ENCODE assay signal across 1 cellular context in the genomic region with DNA sequence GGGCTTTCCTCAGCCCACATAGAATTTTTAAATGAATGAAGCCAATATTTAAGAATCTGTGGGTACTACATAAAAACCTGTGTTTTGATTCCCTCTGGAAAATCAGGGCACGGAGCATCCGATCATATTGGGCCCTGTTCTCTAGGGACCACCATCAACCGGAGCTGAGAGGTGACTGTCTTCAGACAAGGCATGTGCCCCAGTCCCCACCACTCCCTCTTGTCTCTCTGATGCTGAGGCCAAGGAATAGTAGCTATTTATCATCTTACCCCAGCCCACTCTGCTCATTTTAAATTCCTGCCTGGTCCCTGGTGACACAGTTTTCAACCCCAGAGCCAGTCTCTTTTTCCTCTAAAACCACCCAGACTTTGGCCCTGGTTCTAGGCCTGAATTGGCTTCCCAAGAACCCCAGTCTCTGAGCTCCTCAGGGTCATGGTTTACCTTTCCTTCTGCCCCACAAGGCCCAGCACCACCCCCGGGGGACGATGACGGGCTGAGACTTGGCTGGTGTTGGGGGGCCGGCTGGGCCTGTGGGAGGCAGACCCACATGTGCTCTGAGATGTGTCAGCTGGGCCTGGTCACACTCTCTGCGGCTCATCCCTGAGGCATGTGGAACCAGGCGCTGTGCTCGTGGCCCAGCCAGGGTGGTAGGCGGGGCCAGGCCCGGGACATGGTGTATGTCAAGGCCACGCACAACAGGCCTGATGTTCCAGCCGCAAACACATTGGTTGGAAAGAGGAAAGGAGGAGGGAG.
TF ChIP-seq lines count a peak whose summit lies in the region.

No MANE protein-coding gene starts in this region.

TF ChIP-seq in HepG2, 621 proteins besides CTCF, POLR2A, EP300 and RAD21 (continued from another document and continues in another):
- TF ChIP-seq, protein P1, sequence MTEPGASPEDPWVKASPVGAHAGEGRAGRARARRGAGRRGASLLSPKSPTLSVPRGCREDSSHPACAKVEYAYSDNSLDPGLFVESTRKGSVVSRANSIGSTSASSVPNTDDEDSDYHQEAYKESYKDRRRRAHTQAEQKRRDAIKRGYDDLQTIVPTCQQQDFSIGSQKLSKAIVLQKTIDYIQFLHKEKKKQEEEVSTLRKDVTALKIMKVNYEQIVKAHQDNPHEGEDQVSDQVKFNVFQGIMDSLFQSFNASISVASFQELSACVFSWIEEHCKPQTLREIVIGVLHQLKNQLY (CRISPR knock-in tag; IDR thresholded peaks at IDR 0.05), result peak; percentile 100
- TF ChIP-seq, protein P2, sequence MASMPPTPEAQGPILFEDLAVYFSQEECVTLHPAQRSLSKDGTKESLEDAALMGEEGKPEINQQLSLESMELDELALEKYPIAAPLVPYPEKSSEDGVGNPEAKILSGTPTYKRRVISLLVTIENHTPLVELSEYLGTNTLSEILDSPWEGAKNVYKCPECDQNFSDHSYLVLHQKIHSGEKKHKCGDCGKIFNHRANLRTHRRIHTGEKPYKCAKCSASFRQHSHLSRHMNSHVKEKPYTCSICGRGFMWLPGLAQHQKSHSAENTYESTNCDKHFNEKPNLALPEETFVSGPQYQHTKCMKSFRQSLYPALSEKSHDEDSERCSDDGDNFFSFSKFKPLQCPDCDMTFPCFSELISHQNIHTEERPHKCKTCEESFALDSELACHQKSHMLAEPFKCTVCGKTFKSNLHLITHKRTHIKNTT (CRISPR knock-in tag; IDR thresholded peaks at IDR 0.05), result no peak
- TF ChIP-seq HNRNPH1 (optimal IDR thresholded peaks at IDR 0.05; ENCODE audit: low read depth, low read length), result no peak
- 0 out of 2 replicates have a peak, but pooled peaks have one; percentile 11 for TF ChIP-seq ZNF34 (CRISPR knock-in tag; IDR thresholded peaks at IDR 0.05; ENCODE audit: borderline replicate concordance)
- TF ChIP-seq ZNF232 (CRISPR knock-in tag; IDR thresholded peaks at IDR 0.05; ENCODE audit: borderline replicate concordance), result peak; percentile 99
- TF ChIP-seq ZNF768 (CRISPR knock-in tag; IDR thresholded peaks at IDR 0.05), result no peak
- no peak for TF ChIP-seq XRCC5 (optimal IDR thresholded peaks at IDR 0.05; ENCODE audit: low read length)
- peak; percentile 100 for TF ChIP-seq ZNF788 (CRISPR knock-in tag; IDR thresholded peaks at IDR 0.05; ENCODE audit: borderline replicate concordance)
- TF ChIP-seq HES4 (CRISPR knock-in tag; IDR thresholded peaks at IDR 0.05; ENCODE audit: borderline replicate concordance), result peak; percentile 100
- TF ChIP-seq, protein P3, sequence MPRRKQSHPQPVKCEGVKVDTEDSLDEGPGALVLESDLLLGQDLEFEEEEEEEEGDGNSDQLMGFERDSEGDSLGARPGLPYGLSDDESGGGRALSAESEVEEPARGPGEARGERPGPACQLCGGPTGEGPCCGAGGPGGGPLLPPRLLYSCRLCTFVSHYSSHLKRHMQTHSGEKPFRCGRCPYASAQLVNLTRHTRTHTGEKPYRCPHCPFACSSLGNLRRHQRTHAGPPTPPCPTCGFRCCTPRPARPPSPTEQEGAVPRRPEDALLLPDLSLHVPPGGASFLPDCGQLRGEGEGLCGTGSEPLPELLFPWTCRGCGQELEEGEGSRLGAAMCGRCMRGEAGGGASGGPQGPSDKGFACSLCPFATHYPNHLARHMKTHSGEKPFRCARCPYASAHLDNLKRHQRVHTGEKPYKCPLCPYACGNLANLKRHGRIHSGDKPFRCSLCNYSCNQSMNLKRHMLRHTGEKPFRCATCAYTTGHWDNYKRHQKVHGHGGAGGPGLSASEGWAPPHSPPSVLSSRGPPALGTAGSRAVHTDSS (CRISPR knock-in tag; conservative IDR thresholded peaks at IDR 0.05), result 0 out of 2 replicates have a peak, but pooled peaks have one; percentile 77
- TF ChIP-seq, protein P4, sequence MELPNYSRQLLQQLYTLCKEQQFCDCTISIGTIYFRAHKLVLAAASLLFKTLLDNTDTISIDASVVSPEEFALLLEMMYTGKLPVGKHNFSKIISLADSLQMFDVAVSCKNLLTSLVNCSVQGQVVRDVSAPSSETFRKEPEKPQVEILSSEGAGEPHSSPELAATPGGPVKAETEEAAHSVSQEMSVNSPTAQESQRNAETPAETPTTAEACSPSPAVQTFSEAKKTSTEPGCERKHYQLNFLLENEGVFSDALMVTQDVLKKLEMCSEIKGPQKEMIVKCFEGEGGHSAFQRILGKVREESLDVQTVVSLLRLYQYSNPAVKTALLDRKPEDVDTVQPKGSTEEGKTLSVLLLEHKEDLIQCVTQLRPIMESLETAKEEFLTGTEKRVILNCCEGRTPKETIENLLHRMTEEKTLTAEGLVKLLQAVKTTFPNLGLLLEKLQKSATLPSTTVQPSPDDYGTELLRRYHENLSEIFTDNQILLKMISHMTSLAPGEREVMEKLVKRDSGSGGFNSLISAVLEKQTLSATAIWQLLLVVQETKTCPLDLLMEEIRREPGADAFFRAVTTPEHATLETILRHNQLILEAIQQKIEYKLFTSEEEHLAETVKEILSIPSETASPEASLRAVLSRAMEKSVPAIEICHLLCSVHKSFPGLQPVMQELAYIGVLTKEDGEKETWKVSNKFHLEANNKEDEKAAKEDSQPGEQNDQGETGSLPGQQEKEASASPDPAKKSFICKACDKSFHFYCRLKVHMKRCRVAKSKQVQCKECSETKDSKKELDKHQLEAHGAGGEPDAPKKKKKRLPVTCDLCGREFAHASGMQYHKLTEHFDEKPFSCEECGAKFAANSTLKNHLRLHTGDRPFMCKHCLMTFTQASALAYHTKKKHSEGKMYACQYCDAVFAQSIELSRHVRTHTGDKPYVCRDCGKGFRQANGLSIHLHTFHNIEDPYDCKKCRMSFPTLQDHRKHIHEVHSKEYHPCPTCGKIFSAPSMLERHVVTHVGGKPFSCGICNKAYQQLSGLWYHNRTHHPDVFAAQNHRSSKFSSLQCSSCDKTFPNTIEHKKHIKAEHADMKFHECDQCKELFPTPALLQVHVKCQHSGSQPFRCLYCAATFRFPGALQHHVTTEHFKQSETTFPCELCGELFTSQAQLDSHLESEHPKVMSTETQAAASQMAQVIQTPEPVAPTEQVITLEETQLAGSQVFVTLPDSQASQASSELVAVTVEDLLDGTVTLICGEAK (IDR thresholded peaks at IDR 0.05), result no peak
- TF ChIP-seq, protein P4 (CRISPR knock-in tag; IDR thresholded peaks at IDR 0.05), result peak; percentile 96
- peak; percentile 98 for TF ChIP-seq MXI1 (IDR thresholded peaks at IDR 0.05; ENCODE audit: borderline replicate concordance, low read depth, low read length)
- TF ChIP-seq, protein P5, sequence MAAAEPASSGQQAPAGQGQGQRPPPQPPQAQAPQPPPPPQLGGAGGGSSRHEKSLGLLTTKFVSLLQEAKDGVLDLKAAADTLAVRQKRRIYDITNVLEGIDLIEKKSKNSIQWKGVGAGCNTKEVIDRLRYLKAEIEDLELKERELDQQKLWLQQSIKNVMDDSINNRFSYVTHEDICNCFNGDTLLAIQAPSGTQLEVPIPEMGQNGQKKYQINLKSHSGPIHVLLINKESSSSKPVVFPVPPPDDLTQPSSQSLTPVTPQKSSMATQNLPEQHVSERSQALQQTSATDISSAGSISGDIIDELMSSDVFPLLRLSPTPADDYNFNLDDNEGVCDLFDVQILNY (CRISPR knock-in tag; conservative IDR thresholded peaks at IDR 0.05), result peak; percentile 64
- peak; percentile 99 for TF ChIP-seq MXD4 (CRISPR knock-in tag; IDR thresholded peaks at IDR 0.05)
- TF ChIP-seq MEIS2 (CRISPR knock-in tag; IDR thresholded peaks at IDR 0.05), result peak; percentile 99
- TF ChIP-seq ETV6 (CRISPR knock-in tag; conservative IDR thresholded peaks at IDR 0.05), result peak; percentile 95
- TF ChIP-seq HMGA1 (CRISPR knock-in tag; conservative IDR thresholded peaks at IDR 0.05), result no peak
- no peak for TF ChIP-seq GTF3A (CRISPR knock-in tag; conservative IDR thresholded peaks at IDR 0.05)
- no peak; the same call in 1 of the 2 replicates for TF ChIP-seq ZNF75D (CRISPR knock-in tag; IDR thresholded peaks at IDR 0.05; ENCODE audit: borderline replicate concordance)
- TF ChIP-seq ZZZ3 (CRISPR knock-in tag; IDR thresholded peaks at IDR 0.05; ENCODE audit: borderline replicate concordance), result peak; percentile 99
- TF ChIP-seq, protein P6, sequence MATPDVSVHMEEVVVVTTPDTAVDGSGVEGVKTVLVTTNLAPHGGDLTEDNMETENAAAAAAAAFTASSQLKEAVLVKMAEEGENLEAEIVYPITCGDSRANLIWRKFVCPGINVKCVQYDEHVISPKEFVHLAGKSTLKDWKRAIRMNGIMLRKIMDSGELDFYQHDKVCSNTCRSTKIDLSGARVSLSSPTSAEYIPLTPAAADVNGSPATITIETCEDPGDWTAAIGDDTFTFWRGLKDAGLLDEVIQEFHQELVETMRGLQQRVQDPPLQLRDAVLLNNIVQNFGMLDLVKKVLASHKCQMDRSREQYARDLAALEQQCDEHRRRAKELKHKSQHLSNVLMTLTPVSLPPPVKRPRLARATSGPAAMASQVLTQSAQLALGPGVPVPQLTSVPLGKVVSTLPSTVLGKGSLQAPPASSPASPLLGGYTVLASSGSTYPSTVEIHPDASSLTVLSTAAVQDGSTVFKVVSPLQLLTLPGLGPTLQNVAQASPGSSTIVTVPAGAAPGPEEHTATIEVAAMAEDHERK (CRISPR knock-in tag; IDR thresholded peaks at IDR 0.05; ENCODE audit: low read depth), result peak; percentile 26; the same call in 1 of the 2 replicates
- peak; percentile 98 for TF ChIP-seq ZBTB38 (CRISPR knock-in tag; IDR thresholded peaks at IDR 0.05)
- TF ChIP-seq ZBTB21 (CRISPR knock-in tag; IDR thresholded peaks at IDR 0.05), result peak; percentile 77
- TF ChIP-seq POGZ (CRISPR knock-in tag; IDR thresholded peaks at IDR 0.05), result 0 out of 2 replicates have a peak, but pooled peaks have one; percentile 44
- TF ChIP-seq ZNF678 (CRISPR knock-in tag; IDR thresholded peaks at IDR 0.05), result peak; percentile 88; the same call in 1 of the 2 replicates
- 0 out of 2 replicates have a peak, but pooled peaks have one; percentile 3 for TF ChIP-seq MTA3 (CRISPR knock-in tag; IDR thresholded peaks at IDR 0.05)
- TF ChIP-seq TEAD3 (CRISPR knock-in tag; optimal IDR thresholded peaks at IDR 0.05; ENCODE audit: borderline replicate concordance), result peak; percentile 94
- peak; percentile 99; the same call in 1 of the 2 replicates for TF ChIP-seq ZNF790 (CRISPR knock-in tag; IDR thresholded peaks at IDR 0.05; ENCODE audit: borderline replicate concordance)
- peak; percentile 86 for TF ChIP-seq HMG20A (CRISPR knock-in tag; IDR thresholded peaks at IDR 0.05; ENCODE audit: borderline replicate concordance)
- no peak; the same call in 1 of the 2 replicates for TF ChIP-seq RARG (CRISPR knock-in tag; IDR thresholded peaks at IDR 0.05; ENCODE audit: low read depth)
- TF ChIP-seq, protein P7, sequence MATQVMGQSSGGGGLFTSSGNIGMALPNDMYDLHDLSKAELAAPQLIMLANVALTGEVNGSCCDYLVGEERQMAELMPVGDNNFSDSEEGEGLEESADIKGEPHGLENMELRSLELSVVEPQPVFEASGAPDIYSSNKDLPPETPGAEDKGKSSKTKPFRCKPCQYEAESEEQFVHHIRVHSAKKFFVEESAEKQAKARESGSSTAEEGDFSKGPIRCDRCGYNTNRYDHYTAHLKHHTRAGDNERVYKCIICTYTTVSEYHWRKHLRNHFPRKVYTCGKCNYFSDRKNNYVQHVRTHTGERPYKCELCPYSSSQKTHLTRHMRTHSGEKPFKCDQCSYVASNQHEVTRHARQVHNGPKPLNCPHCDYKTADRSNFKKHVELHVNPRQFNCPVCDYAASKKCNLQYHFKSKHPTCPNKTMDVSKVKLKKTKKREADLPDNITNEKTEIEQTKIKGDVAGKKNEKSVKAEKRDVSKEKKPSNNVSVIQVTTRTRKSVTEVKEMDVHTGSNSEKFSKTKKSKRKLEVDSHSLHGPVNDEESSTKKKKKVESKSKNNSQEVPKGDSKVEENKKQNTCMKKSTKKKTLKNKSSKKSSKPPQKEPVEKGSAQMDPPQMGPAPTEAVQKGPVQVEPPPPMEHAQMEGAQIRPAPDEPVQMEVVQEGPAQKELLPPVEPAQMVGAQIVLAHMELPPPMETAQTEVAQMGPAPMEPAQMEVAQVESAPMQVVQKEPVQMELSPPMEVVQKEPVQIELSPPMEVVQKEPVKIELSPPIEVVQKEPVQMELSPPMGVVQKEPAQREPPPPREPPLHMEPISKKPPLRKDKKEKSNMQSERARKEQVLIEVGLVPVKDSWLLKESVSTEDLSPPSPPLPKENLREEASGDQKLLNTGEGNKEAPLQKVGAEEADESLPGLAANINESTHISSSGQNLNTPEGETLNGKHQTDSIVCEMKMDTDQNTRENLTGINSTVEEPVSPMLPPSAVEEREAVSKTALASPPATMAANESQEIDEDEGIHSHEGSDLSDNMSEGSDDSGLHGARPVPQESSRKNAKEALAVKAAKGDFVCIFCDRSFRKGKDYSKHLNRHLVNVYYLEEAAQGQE (IDR thresholded peaks at IDR 0.05; ENCODE audit: borderline replicate concordance in 1 of 2, low read depth in 1 of 2, low read length in 2 of 2), result peak in 1 of 2 experiments; percentile 74; a peak in 2 of 4 replicates
- TF ChIP-seq CBFB (CRISPR knock-in tag; IDR thresholded peaks at IDR 0.05), result peak; percentile 97
- peak; percentile 98 for TF ChIP-seq ZNF749 (CRISPR knock-in tag; IDR thresholded peaks at IDR 0.05; ENCODE audit: borderline replicate concordance)
- peak; percentile 73 for TF ChIP-seq HNF4A (CRISPR knock-in tag; IDR thresholded peaks at IDR 0.05)
- TF ChIP-seq NFYC (CRISPR knock-in tag; IDR thresholded peaks at IDR 0.05), result peak; percentile 66
- peak; percentile 96 for TF ChIP-seq ARNTL (CRISPR knock-in tag; IDR thresholded peaks at IDR 0.05)
- TF ChIP-seq TP53 (CRISPR knock-in tag; conservative IDR thresholded peaks at IDR 0.05), result peak; percentile 95; the same call in 1 of the 2 replicates
- TF ChIP-seq DMAP1 (CRISPR knock-in tag; IDR thresholded peaks at IDR 0.05), result peak; percentile 97
